In the genomic region with DNA sequence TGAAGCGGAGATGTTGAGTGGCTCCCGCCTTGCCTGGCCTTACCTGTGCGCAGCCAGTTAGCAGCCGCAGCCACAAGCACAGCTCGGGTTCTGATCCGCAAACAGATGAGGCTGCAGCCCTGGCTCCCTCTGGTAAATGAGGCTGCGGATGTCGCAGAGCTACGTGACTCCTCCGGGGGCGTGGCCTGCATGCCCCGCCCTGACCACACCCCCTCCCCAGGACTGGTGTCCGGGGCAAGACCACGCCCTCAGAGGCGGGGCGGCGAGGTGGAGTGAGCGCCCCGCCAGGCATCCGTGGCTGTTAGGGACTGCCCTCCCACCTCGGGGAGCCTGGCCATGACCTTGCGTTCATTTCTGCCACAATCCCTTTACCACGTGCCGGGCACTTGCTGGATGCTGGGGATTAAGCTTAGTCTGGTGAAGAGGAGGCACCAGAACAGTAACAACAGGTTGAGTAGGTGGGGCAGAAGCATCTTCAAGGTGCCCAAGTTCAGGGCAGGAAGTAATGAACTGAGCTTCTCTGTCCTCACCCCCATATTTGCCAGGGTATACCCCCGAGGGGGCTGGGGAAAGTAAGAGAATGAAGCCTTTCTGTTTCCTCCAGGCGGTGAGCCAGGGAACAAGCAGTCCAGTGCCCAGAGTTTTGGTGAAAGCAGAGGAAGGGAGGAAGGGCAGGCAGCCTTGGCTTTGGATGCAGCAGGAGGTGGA, we compare ENCODE assay signal across 1 cellular context.
TF ChIP-seq lines count a peak whose summit lies in the region.

ALDOC (minus strand) TSS at position 138 of the 708 bp plus-strand sequence. CDS start 1,363 bp downstream, outside the sequence.

TF ChIP-seq in K562, 482 proteins besides CTCF, POLR2A, EP300 and RAD21 (continued from another document and continues in another):
- TF ChIP-seq THAP12 (CRISPR knock-in tag; IDR thresholded peaks at IDR 0.05) (peak; percentile 96), CAMTA2 (CRISPR knock-in tag; conservative IDR thresholded peaks at IDR 0.05) (no peak), HMGN3 (IDR thresholded peaks at IDR 0.05; ENCODE audit: borderline replicate concordance, extremely low read depth, insufficient read length, low read depth, low read length) (peak; percentile 98), SUPT5H (IDR thresholded peaks at IDR 0.05) (peak; percentile 96), USF2 (CRISPR knock-in tag; IDR thresholded peaks at IDR 0.05) (peak; percentile 81), CBX3 (IDR thresholded peaks at IDR 0.05; ENCODE audit: borderline replicate concordance in 1 of 2, low read length in 2 of 2) (peak in 1 of 2 experiments; percentile 11; a peak in 1 of 3 replicates), GATAD2B (IDR thresholded peaks at IDR 0.05; ENCODE audit: borderline replicate concordance) (no peak), CREM (IDR thresholded peaks at IDR 0.05; ENCODE audit: low read depth) (peak; percentile 90), POLR2AphosphoS5 (IDR thresholded peaks at IDR 0.05; ENCODE audit: control insufficient read depth, insufficient read depth, low read depth, low read length) (peak; percentile 65), GTF2F1 (IDR thresholded peaks at IDR 0.05; ENCODE audit: low read depth, low read length) (peak; percentile 76; the same call in 1 of the 2 replicates), ATF1 (CRISPR knock-in tag; IDR thresholded peaks at IDR 0.05) (no peak), ATF1 (tag; IDR thresholded peaks at IDR 0.05) (peak; percentile 87), ZNF282 (CRISPR knock-in tag; IDR thresholded peaks at IDR 0.05) (no peak), ZNF311 (CRISPR knock-in tag; IDR thresholded peaks at IDR 0.05) (0 out of 2 replicates have a peak, but pooled peaks have one; percentile 54), BHLHE40 (IDR thresholded peaks at IDR 0.05; ENCODE audit: low read length) (peak; percentile 92), SIN3A (IDR thresholded peaks at IDR 0.05; ENCODE audit: borderline replicate concordance in 2 of 2, control insufficient read depth in 1 of 2, low read depth in 2 of 2, low read length in 2 of 2) (peak in 1 of 2 experiments; percentile 9; a peak in 1 of 4 replicates), NR4A1 (CRISPR knock-in tag; IDR thresholded peaks at IDR 0.05) (no peak), NR4A1 (tag; IDR thresholded peaks at IDR 0.05) (peak; percentile 85), ZNF217 (CRISPR knock-in tag; IDR thresholded peaks at IDR 0.05) (no peak), ZNF644 (tag; IDR thresholded peaks at IDR 0.05; ENCODE audit: low read depth) (no peak), MCM5 (IDR thresholded peaks at IDR 0.05; ENCODE audit: low read depth) (no peak), SIRT6 (IDR thresholded peaks at IDR 0.05; ENCODE audit: low read depth, low read length) (no peak), NFE2 (IDR thresholded peaks at IDR 0.05; ENCODE audit: low read depth) (peak; percentile 49), MXI1 (IDR thresholded peaks at IDR 0.05; ENCODE audit: low read depth, low read length) (0 out of 2 replicates have a peak, but pooled peaks have one; percentile 42), ZNF407 (IDR thresholded peaks at IDR 0.05; ENCODE audit: low read depth) (peak; percentile 68; the same call in 1 of the 2 replicates), KDM2B (CRISPR knock-in tag; IDR thresholded peaks at IDR 0.05) (no peak), ZMIZ1 (IDR thresholded peaks at IDR 0.05; ENCODE audit: low read depth in 2 of 2, low read length in 2 of 2) (0 out of 4 replicates have a peak, but pooled peaks of 1 of the 2 experiments have one; percentile 27), MLLT1 (IDR thresholded peaks at IDR 0.05) (peak in 1 of 2 experiments; percentile 32; a peak in 1 of 4 replicates), POLR2H (tag; IDR thresholded peaks at IDR 0.05; ENCODE audit: low read depth) (peak; percentile 91), ZC3H11A (IDR thresholded peaks at IDR 0.05; ENCODE audit: low read depth, low read length) (no peak), NBN (IDR thresholded peaks at IDR 0.05; ENCODE audit: low read depth) (no peak), THRB (CRISPR knock-in tag; conservative IDR thresholded peaks at IDR 0.05) (peak; percentile 7; the same call in 1 of the 2 replicates), HSF4 (CRISPR knock-in tag; IDR thresholded peaks at IDR 0.05; ENCODE audit: borderline replicate concordance) (peak; percentile 19; the same call in 1 of the 2 replicates)
- TF ChIP-seq, protein P1, sequence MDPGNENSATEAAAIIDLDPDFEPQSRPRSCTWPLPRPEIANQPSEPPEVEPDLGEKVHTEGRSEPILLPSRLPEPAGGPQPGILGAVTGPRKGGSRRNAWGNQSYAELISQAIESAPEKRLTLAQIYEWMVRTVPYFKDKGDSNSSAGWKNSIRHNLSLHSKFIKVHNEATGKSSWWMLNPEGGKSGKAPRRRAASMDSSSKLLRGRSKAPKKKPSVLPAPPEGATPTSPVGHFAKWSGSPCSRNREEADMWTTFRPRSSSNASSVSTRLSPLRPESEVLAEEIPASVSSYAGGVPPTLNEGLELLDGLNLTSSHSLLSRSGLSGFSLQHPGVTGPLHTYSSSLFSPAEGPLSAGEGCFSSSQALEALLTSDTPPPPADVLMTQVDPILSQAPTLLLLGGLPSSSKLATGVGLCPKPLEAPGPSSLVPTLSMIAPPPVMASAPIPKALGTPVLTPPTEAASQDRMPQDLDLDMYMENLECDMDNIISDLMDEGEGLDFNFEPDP (CRISPR knock-in tag; IDR thresholded peaks at IDR 0.05): no peak
- TF ChIP-seq, protein P2, sequence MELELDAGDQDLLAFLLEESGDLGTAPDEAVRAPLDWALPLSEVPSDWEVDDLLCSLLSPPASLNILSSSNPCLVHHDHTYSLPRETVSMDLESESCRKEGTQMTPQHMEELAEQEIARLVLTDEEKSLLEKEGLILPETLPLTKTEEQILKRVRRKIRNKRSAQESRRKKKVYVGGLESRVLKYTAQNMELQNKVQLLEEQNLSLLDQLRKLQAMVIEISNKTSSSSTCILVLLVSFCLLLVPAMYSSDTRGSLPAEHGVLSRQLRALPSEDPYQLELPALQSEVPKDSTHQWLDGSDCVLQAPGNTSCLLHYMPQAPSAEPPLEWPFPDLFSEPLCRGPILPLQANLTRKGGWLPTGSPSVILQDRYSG (tag; conservative IDR thresholded peaks at IDR 0.05; ENCODE audit: low read depth): peak; percentile 60; the same call in 1 of the 2 replicates
